ENCODE assay signal across 9 cellular contexts in genomic region chr16:89193021-89193575, GRCh38. TPM values are rescaled to one million over a fixed set of nuclear protein-coding genes. Genes with fewer than 3 reads are reported as not detected.
DNase-seq lines count a peak whose midpoint lies in the region; ATAC-seq and TF ChIP-seq lines count a peak whose summit lies in the region.
"Had no signal": no experiment of that assay in that cellular context is flagged by ENCODE, and none has a peak within 500 bp of the region (broad histone marks: within the 10 kb centered on the region; RNA-seq: fewer than 3 reads in every experiment).

No MANE protein-coding gene starts in this region.

- H3K9me3 Mint-ChIP-seq in effector memory CD8-positive, alpha-beta T cell: no peaks in the 10 kb centered on the region
- no peaks in the 10 kb centered on the region for H3K9me3 Mint-ChIP-seq in nephron progenitor cell

- peak overlapping the region in 1 of 2 donors; percentile 44 for H3K4me3 Mint-ChIP-seq in effector memory CD8-positive, alpha-beta T cell
- H3K4me3 Mint-ChIP-seq in nephron progenitor cell: no peak overlapping the region

- ATAC-seq in effector memory CD8-positive, alpha-beta T cell (replicated peaks): peak; percentile 42
- ATAC-seq in HG02623 (IDR thresholded peaks at IDR 0.05; ENCODE audit: unreplicated experiment): no peak

- peaks cover 21% of the 10 kb centered on the region for H3K36me3 Mint-ChIP-seq in effector memory CD8-positive, alpha-beta T cell (ENCODE audit: insufficient read depth)
- H3K36me3 Mint-ChIP-seq in nephron progenitor cell (ENCODE audit: low read depth): no peaks in the 10 kb centered on the region

- peaks cover 12% of the 10 kb centered on the region in 2 donors for H3K27me3 Mint-ChIP-seq in effector memory CD8-positive, alpha-beta T cell
- H3K27me3 Mint-ChIP-seq in nephron progenitor cell (ENCODE audit: low read depth, poor library complexity): peaks cover 52% of the 10 kb centered on the region

- no peak overlapping the region for H3K27ac Mint-ChIP-seq in effector memory CD8-positive, alpha-beta T cell
- H3K27ac Mint-ChIP-seq in nephron progenitor cell: no peak overlapping the region

- peak; percentile 46 to 55 for DNase-seq in stimulated activated CD4-positive, alpha-beta T cell treated with anti-CD3 and anti-CD28 coated beads, Interleukin-12 subunit alpha, Interleukin-12 subunit beta, amount 100 ng/mL, for 24 hours (ENCODE audit: low read depth in 2 of 2)
- DNase-seq in stimulated activated CD4-positive, alpha-beta T cell treated with anti-CD3 and anti-CD28 coated beads, Interleukin-12 subunit alpha, Interleukin-12 subunit beta, amount 100 ng/mL, for 4 hours: no peak
- DNase-seq in SK-MEL-5 (ENCODE audit: low read depth, low spot score): peak; percentile 48
- peak in 2 of 3 experiments; percentile 35 to 37 for DNase-seq in effector memory CD8-positive, alpha-beta T cell
- peak; percentile 77 for DNase-seq in nephron progenitor cell
- DNase-seq in SW 1271 (lab: John Stamatoyannopoulos, UW): no peak
- DNase-seq in HK-2 (ENCODE audit: unreplicated experiment): no peak

- H3K4me1 Mint-ChIP-seq in effector memory CD8-positive, alpha-beta T cell (ENCODE audit: low read depth in 2 of 2): no peaks in the 10 kb centered on the region
- H3K4me1 Mint-ChIP-seq in nephron progenitor cell: no peaks in the 10 kb centered on the region

- in situ Hi-C loops in SK-MEL-5 (cut with HindIII; ENCODE audit: low pct_unique_long_range_greater_than_20kb, low sequenced_read_pairs): no loop called here

- no peak for TF ChIP-seq CTCF in nephron progenitor cell (IDR thresholded peaks at IDR 0.05)

RNA-seq across cellular contexts. Expression of gene SLC22A31, which starts 7.2 kb away (rescaled TPM):
- total RNA-seq in SK-MEL-5 (2014; rRNA removed; shearing (Covaris generic)): 0.77 TPM in 1 of 2 replicates, not detected in the other
- polyA plus RNA-seq in SK-MEL-5 (2015; cell fraction: cytosol; rRNA removed): 0.19 and 0.34 TPM in 2 replicates
- polyA plus RNA-seq in SK-MEL-5 (2015; cell fraction: nucleus; rRNA removed): 13.8 and 14.7 TPM in 2 replicates

RNA-seq across cellular contexts. Expression of gene CDH15, which starts 21.6 kb away (rescaled TPM):
- total RNA-seq in SK-MEL-5 (2014; rRNA removed; shearing (Covaris generic)): not detected in 2 replicates
- not detected in 2 replicates for polyA plus RNA-seq in SK-MEL-5 (2015; cell fraction: cytosol; rRNA removed)
- polyA plus RNA-seq in SK-MEL-5 (2015; cell fraction: nucleus; rRNA removed): 1.4 TPM in 1 of 2 replicates, not detected in the other
- total RNA-seq: liver had no signal

RNA-seq across cellular contexts. Expression of gene ZNF778, which starts 24.4 kb away (rescaled TPM):
- total RNA-seq in SK-MEL-5 (2014; rRNA removed; shearing (Covaris generic)): 3.1 and 5.2 TPM in 2 replicates
- 4.3 and 5.0 TPM in 2 replicates for polyA plus RNA-seq in SK-MEL-5 (2015; cell fraction: cytosol; rRNA removed)
- 7.8 and 13.5 TPM in 2 replicates for polyA plus RNA-seq in SK-MEL-5 (2015; cell fraction: nucleus; rRNA removed)

Comparison
In these comparisons a context has a peak if more than half of its experiments do, and no peak if none do; other contexts are left out.
1. DNase-seq: peak in stimulated activated CD4-positive, alpha-beta T cell treated with anti-CD3 and anti-CD28 coated beads, Interleukin-12 subunit alpha, Interleukin-12 subunit beta, amount 100 ng/mL, for 24 hours (2 of 2), SK-MEL-5 (single experiment), effector memory CD8-positive, alpha-beta T cell (2 of 3) and nephron progenitor cell (single experiment); none in stimulated activated CD4-positive, alpha-beta T cell treated with anti-CD3 and anti-CD28 coated beads, Interleukin-12 subunit alpha, Interleukin-12 subunit beta, amount 100 ng/mL, for 4 hours (single experiment), SW 1271 (0 of 2) and HK-2 (single experiment).